ENCODE assay signal across 9 cellular contexts in genomic region chr6:145148392-145149175, GRCh38.
DNase-seq lines count a peak whose midpoint lies in the region; ATAC-seq, FAIRE-seq and TF ChIP-seq lines count a peak whose summit lies in the region.
"Had no signal": no experiment of that assay in that cellular context is flagged by ENCODE, and none has a peak within 500 bp of the region (broad histone marks: within the 10 kb centered on the region; RNA-seq: fewer than 3 reads in every experiment).

No MANE protein-coding gene starts in this region.

- TF ChIP-seq POLR2A in H54 (IDR thresholded peaks at IDR 0.05; ENCODE audit: low read depth, low read length), result no peak

- DNase-seq in Caco-2 (peak; percentile 56), H54 (ENCODE audit: insufficient read length, low spot score) (peak; percentile 19), NOMO-1 (lab: John Stamatoyannopoulos, UW; ENCODE audit: unreplicated experiment in 2 of 2) (peak; percentile 90 to 98), foreskin fibroblast (peak; percentile 91 to 95), T-helper 2 cell (no peak)
- no peak for DNase-seq in activated CD4-positive, alpha-beta T cell treated with anti-CD3 and anti-CD28 coated beads for 1 hour
- no peak for DNase-seq in stimulated activated naive CD4-positive, alpha-beta T cell treated with Interleukin-2 at 50 U/mL for 16 hours (lab: John Stamatoyannopoulos, UW)

- H3K36me3 ChIP-seq in Caco-2 (ENCODE audit: control insufficient read depth, insufficient read depth, low read length), result no peaks in the 10 kb centered on the region

- TF ChIP-seq CTCF in Caco-2 (IDR thresholded peaks at IDR 0.05; ENCODE audit: insufficient read depth in 1 of 2, low read depth in 1 of 2, low read length in 1 of 2, severe bottlenecking in 1 of 2, unreplicated experiment in 1 of 2) (no peak), foreskin fibroblast (IDR thresholded peaks at IDR 0.05; ENCODE audit: low read depth, low read length) (no peak)

- H3K4me1 Mint-ChIP-seq in Caco-2 (ENCODE audit: low read depth, unreplicated experiment), result peaks cover 13% of the 10 kb centered on the region

- no peak for ATAC-seq in HG03039 (IDR thresholded peaks at IDR 0.05; ENCODE audit: unreplicated experiment)

- peak; percentile 97 for FAIRE-seq in H54 (lab: Jason Lieb, UNC)

- H3K36me3 Mint-ChIP-seq in Caco-2 (ENCODE audit: insufficient read depth, unreplicated experiment), result no peaks in the 10 kb centered on the region
- H3K36me3 Mint-ChIP-seq: activated naive CD8-positive, alpha-beta T cell had no signal

- no peak overlapping the region for H3K4me3 ChIP-seq in Caco-2 (ENCODE audit: low read depth, low read length)
- no peak overlapping the region for H3K4me3 ChIP-seq in foreskin fibroblast (ENCODE audit: low read depth in 1 of 2, low read length in 2 of 2)

- intact Hi-C loops in Caco-2 (cut with micrococcal nuclease; ENCODE audit: unreplicated experiment), result no loop called here

- H3K9me3 Mint-ChIP-seq in Caco-2 (ENCODE audit: unreplicated experiment), result no peaks in the 10 kb centered on the region

- POLR2A ChIA-PET in Caco-2 (lab: Charles Lee), result no interaction called here

- H3K27me3 Mint-ChIP-seq in Caco-2 (ENCODE audit: insufficient read depth, unreplicated experiment), result no peaks in the 10 kb centered on the region

- no peaks in the 10 kb centered on the region for H3K9me3 ChIP-seq in Caco-2

- no peak overlapping the region for H3K27ac Mint-ChIP-seq in Caco-2 (ENCODE audit: unreplicated experiment)
- H3K27ac Mint-ChIP-seq: activated naive CD8-positive, alpha-beta T cell had no signal

- no peak overlapping the region for H3K4me3 Mint-ChIP-seq in Caco-2 (ENCODE audit: unreplicated experiment)
- H3K4me3 Mint-ChIP-seq: activated naive CD8-positive, alpha-beta T cell had no signal

- CTCF ChIA-PET in Caco-2 (lab: Charles Lee), result no interaction called here

- no peaks in the 10 kb centered on the region for H3K27me3 ChIP-seq in Caco-2 (replicated peaks; ENCODE audit: control insufficient read depth, insufficient read depth, low read length)

- no peaks in the 10 kb centered on the region; the same call in 1 of the 2 replicates for H3K4me1 ChIP-seq in Caco-2

- BruUV-seq in Caco-2 (replicated peaks; lab: Mats Ljungman, UMichigan), result no TSS peak

Comparison
In these comparisons a context has a peak if more than half of its experiments do, and no peak if none do; other contexts are left out.
1. DNase-seq: peak in Caco-2 (2 of 2), H54 (single experiment), NOMO-1 (2 of 2) and foreskin fibroblast (2 of 2); none in T-helper 2 cell (0 of 5), activated CD4-positive, alpha-beta T cell treated with anti-CD3 and anti-CD28 coated beads for 1 hour (single experiment) and stimulated activated naive CD4-positive, alpha-beta T cell treated with Interleukin-2 at 50 U/mL for 16 hours (single experiment).